In the genomic region with DNA sequence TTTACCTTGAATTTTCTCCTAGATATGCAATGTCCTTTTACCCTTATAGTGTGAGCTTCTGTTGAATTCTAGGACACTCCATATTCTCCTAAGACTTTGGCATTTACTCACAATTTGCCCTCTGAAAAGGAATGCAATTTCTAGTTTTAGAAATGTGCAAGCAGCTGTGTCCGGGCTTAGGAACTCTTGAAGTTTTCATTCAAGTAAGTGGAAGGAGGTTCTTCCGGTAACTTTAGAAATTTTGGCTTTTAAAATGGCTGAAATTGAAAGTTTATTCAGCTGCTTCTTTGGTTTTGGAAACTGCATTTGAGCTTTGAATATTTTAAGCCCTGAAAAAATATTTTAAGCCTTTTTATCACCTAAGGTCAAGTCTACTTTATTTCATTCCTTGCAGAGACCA, we compare ENCODE assay signal across 25 cellular contexts. TPM values are rescaled to one million over a fixed set of nuclear protein-coding genes. Genes with fewer than 3 reads are reported as not detected.
DNase-seq lines count a peak whose midpoint lies in the region; ATAC-seq and TF ChIP-seq lines count a peak whose summit lies in the region.
"Had no signal": no experiment of that assay in that cellular context is flagged by ENCODE, and none has a peak within 500 bp of the region (broad histone marks: within the 10 kb centered on the region; RNA-seq: fewer than 3 reads in every experiment).

No MANE protein-coding gene starts in this region.

- no peak overlapping the region for H3K27ac ChIP-seq in MM.1S (ENCODE audit: low read length)
- H3K27ac ChIP-seq in colonic mucosa, result no peak overlapping the region
- H3K27ac ChIP-seq: A549, GM23248, SJSA1 had no signal

- H3K9me2 ChIP-seq in MM.1S (replicated peaks; ENCODE audit: insufficient read depth, low read length), result no peaks in the 10 kb centered on the region

- intact Hi-C loops in colonic mucosa (cut with DNase I), result no loop called here

- H3K4me1 ChIP-seq in MM.1S (ENCODE audit: low read length), result 0 out of 2 replicates have a peak, but pooled peaks cover 5% of the 10 kb centered on the region
- no peaks in the 10 kb centered on the region for H3K4me1 ChIP-seq in colonic mucosa
- H3K4me1 ChIP-seq: A549, SJSA1 had no signal

- H3K9ac ChIP-seq in MM.1S (ENCODE audit: low read length) (no peak overlapping the region), colonic mucosa (ENCODE audit: low read depth in 2 of 2, low read length in 2 of 2) (no peak overlapping the region)
- H3K9ac ChIP-seq: GM23248 had no signal

- H3K9me3 ChIP-seq in MM.1S (replicated peaks; ENCODE audit: insufficient read depth, low read length) (no peaks in the 10 kb centered on the region), colonic mucosa (no peaks in the 10 kb centered on the region)
- H3K9me3 ChIP-seq: A549, SJSA1 had no signal

- H4K20me1 ChIP-seq in MM.1S (ENCODE audit: insufficient read depth, low read length), result no peaks in the 10 kb centered on the region

- H3K27me3 ChIP-seq in MM.1S (replicated peaks; ENCODE audit: insufficient read depth, low read length) (no peaks in the 10 kb centered on the region), colonic mucosa (no peaks in the 10 kb centered on the region)
- H3K27me3 ChIP-seq: SJSA1 had no signal

- H3K27ac Mint-ChIP-seq in endothelial cell (ENCODE audit: unreplicated experiment), result peak overlapping the region; percentile 14

- DNase-seq in MM.1S, result no peak
- no peak for DNase-seq in endothelial cell (ENCODE audit: low spot score)
- peak; percentile 53 for DNase-seq in myocyte (ENCODE audit: low read depth)
- no peak for DNase-seq in stimulated activated CD4-positive, alpha-beta T cell treated with anti-CD3 and anti-CD28 coated beads, Interleukin-4, amount 100 ng/mL, for 1 hour
- no peak for DNase-seq in OCI-M2 (lab: John Stamatoyannopoulos, UW; ENCODE audit: unreplicated experiment)
- DNase-seq in colonic mucosa, result no peak
- DNase-seq: AML-193, C1 segment of cervical spinal cord, DMS153, DND-41, GM23248, H7, Karpas-422, MV-4-11, NCI-H1105, NCI-H1436 treated with DMSO at 0.1 percent for 48 hours, NCI-H187 treated with DMSO at 0.1 percent for 48 hours, NCI-H2171 treated with DMSO at 0.1 percent for 48 hours, NCI-H524, NCI-H748 treated with DMSO at 0.1 percent for 48 hours, PC-3 had no signal

- no peaks in the 10 kb centered on the region for H3F3A ChIP-seq in MM.1S (ENCODE audit: insufficient read depth, low read length)

- H3K9me3 Mint-ChIP-seq in endothelial cell (ENCODE audit: unreplicated experiment), result no peaks in the 10 kb centered on the region

- H3K36me3 ChIP-seq in MM.1S (replicated peaks; ENCODE audit: insufficient read depth, low read length) (no peaks in the 10 kb centered on the region), colonic mucosa (no peaks in the 10 kb centered on the region)

- H3K36me3 Mint-ChIP-seq in endothelial cell (ENCODE audit: low read depth, unreplicated experiment), result no peaks in the 10 kb centered on the region

- peak overlapping the region; percentile 13; the same call in 1 of the 2 replicates for H3K4me2 ChIP-seq in MM.1S (ENCODE audit: low read depth, low read length)
- H3K4me2 ChIP-seq: A549 had no signal

- H3K4me1 Mint-ChIP-seq in endothelial cell (ENCODE audit: unreplicated experiment), result peaks cover 24% of the 10 kb centered on the region

- no peaks in the 10 kb centered on the region for H3K79me2 ChIP-seq in MM.1S (ENCODE audit: low read length)

- TF ChIP-seq CTCF in MM.1S (IDR thresholded peaks at IDR 0.05; ENCODE audit: low read length) (no peak), endothelial cell (IDR thresholded peaks at IDR 0.05; ENCODE audit: unreplicated experiment) (no peak), colonic mucosa (IDR thresholded peaks at IDR 0.05) (no peak)

- no peak overlapping the region for H3K4me3 Mint-ChIP-seq in endothelial cell (ENCODE audit: unreplicated experiment)

- H3K4me3 ChIP-seq in MM.1S (ENCODE audit: low read length), result no peak overlapping the region
- no peak overlapping the region for H3K4me3 ChIP-seq in colonic mucosa
- H3K4me3 ChIP-seq: A549, GM23248, SJSA1 had no signal

- H2AFZ ChIP-seq in MM.1S (ENCODE audit: low read length), result no peak overlapping the region
- H2AFZ ChIP-seq: GM23248 had no signal

- no peaks in the 10 kb centered on the region for H3K27me3 Mint-ChIP-seq in endothelial cell (ENCODE audit: unreplicated experiment)

- no peak for ATAC-seq in HG03045 (IDR thresholded peaks at IDR 0.05; ENCODE audit: unreplicated experiment)
- ATAC-seq: A549, HepG2, PC-3 had no signal

RNA-seq across cellular contexts. Expression of a gene that starts 56.2 kb away (rescaled TPM):
- 42.2 TPM for total RNA-seq in endothelial cell (ENCODE audit: unreplicated experiment)
- total RNA-seq in myocyte, result 42.2 and 49.7 TPM in 2 replicates
- polyA plus RNA-seq in myocyte (2012), result 38.7 TPM
- total RNA-seq in colonic mucosa, result 10 to 100 TPM; 20.1 to 32.4 TPM
